In the genomic region with DNA sequence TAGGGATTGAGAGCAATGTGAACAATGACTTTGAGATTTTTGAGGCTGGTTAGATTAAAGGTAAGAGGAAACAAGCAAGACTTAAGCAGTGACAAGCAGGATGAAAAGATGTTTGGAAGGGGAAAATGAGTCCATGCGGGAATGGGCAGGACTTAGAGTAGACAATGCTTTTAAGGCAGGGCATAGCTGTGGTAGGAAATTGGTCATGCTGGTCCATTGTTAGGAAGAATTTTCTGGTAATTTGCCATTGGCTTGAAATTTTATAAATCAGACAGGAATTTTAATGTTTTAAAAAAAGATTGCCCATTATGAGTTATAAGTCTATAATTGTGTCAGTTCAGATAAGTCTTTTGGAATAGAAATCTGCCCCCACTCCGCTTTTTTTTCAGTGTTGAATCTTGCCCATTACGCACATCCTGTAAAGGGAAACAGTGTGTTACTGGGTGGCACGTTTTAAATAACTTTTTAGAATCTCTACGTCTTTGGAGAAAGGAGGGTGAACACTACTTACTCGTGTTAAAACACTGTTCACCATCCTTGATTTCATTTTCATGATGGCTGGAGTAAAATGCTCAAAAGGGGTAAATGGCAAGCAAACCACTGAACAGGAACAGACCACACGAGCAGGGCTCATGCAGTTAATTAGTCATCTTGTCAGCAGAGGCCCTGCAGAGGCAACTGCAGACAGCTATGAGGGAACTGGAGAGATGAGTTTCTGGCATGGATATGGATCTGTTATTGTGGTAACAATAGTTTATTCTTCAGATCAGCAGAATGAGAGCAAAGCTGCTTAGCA, we compare ENCODE assay signal across 1 cellular context.
TF ChIP-seq lines count a peak whose summit lies in the region.

No MANE protein-coding gene starts in this region.

TF ChIP-seq in SK-N-SH, 30 proteins besides CTCF, POLR2A, EP300 and RAD21 (continued from another document):
- TF ChIP-seq PBX3 (IDR thresholded peaks at IDR 0.05) (peak; percentile 93), YY1 (IDR thresholded peaks at IDR 0.05; ENCODE audit: low read depth) (no peak), CHD2 (IDR thresholded peaks at IDR 0.05; ENCODE audit: low read length, partially characterized antibody) (peak; percentile 60), FOSL2 (IDR thresholded peaks at IDR 0.05; ENCODE audit: borderline replicate concordance, low read depth) (peak; percentile 31; the same call in 1 of the 2 replicates), USF2 (IDR thresholded peaks at IDR 0.05; ENCODE audit: borderline replicate concordance, low read depth, low read length) (no peak), GATA2 (CRISPR knock-in tag; IDR thresholded peaks at IDR 0.05) (peak; percentile 23), MEF2A (IDR thresholded peaks at IDR 0.05; ENCODE audit: borderline replicate concordance, low read depth) (no peak), NFIC (IDR thresholded peaks at IDR 0.05; ENCODE audit: borderline replicate concordance) (peak; percentile 42), RCOR1 (IDR thresholded peaks at IDR 0.05; ENCODE audit: low read length) (peak; percentile 63; the same call in 1 of the 2 replicates), SIN3A (IDR thresholded peaks at IDR 0.05; ENCODE audit: borderline replicate concordance, low read depth, low read length) (0 out of 2 replicates have a peak, but pooled peaks have one; percentile 21), RFX5 (IDR thresholded peaks at IDR 0.05; ENCODE audit: low read length) (peak; percentile 32; the same call in 1 of the 2 replicates), NRF1 (IDR thresholded peaks at IDR 0.05; ENCODE audit: low read depth, low read length) (no peak), POLR2AphosphoS5 (IDR thresholded peaks at IDR 0.05; ENCODE audit: low read depth, low read length) (0 out of 2 replicates have a peak, but pooled peaks have one; percentile 27)
